ENCODE assay signal across 15 cellular contexts in the genomic region with DNA sequence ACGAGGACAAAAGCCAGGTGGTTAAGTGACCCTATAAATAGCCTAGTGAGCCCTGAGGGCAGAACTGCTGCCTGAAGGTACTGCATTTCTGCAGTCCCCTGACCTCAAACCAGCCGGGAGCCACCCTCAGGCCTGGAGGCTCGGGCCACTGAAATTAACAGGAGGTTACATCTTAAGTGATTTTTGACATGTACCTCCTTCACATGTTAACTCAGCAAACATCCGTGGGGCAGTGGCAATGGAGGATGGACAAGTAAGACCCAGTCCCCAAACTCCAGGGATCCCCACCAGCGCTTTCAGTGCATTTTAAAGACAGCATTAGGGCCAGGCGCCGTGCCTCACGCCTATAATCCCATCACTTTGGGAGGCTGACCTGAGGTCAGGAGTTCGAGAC. TPM values are rescaled to one million over a fixed set of nuclear protein-coding genes. Genes with fewer than 3 reads are reported as not detected.
DNase-seq lines count a peak whose midpoint lies in the region; ATAC-seq and TF ChIP-seq lines count a peak whose summit lies in the region.
"Had no signal": no experiment of that assay in that cellular context is flagged by ENCODE, and none has a peak within 500 bp of the region (broad histone marks: within the 10 kb centered on the region; RNA-seq: fewer than 3 reads in every experiment).

No MANE protein-coding gene starts in this region.

- 76% methylated on average over 9 of the region's 9 CpGs for WGBS in heart right ventricle, 2 donors

- peak; percentile 20 for DNase-seq in BE2C
- DNase-seq in CD4-positive, CD25-positive, alpha-beta regulatory T cell, result no peak
- no peak for DNase-seq in activated CD4-positive, alpha-beta memory T cell treated with anti-CD3 and anti-CD28 coated beads, Interleukin-2, amount 10 ng/mL, durations not matched to agents 7 days and 5 days
- peak in 1 of 2 donors; percentile 45 for DNase-seq in heart right ventricle
- DNase-seq in retina, result no peak
- DNase-seq: colonic mucosa, DMS53, mesenchymal stem cell, NCI-H2029, NCI-H524, PC-3 had no signal

- H3K4me1 Mint-ChIP-seq in CD4-positive, CD25-positive, alpha-beta regulatory T cell, result peaks cover 4 to 64% (median 28%) of the 10 kb centered on the region in 4 donors
- H3K4me1 Mint-ChIP-seq in activated CD4-positive, alpha-beta memory T cell treated with anti-CD3 and anti-CD28 coated beads, Interleukin-2, amount 10 ng/mL, durations not matched to agents 7 days and 5 days, result peaks cover 79% of the 10 kb centered on the region

- H3K36me3 Mint-ChIP-seq in CD4-positive, CD25-positive, alpha-beta regulatory T cell, result peaks cover 4% of the 10 kb centered on the region
- H3K36me3 Mint-ChIP-seq in activated CD4-positive, alpha-beta memory T cell treated with anti-CD3 and anti-CD28 coated beads, Interleukin-2, amount 10 ng/mL, durations not matched to agents 7 days and 5 days (ENCODE audit: low read depth), result peaks cover 74% of the 10 kb centered on the region

- no peaks in the 10 kb centered on the region for H3K9me3 Mint-ChIP-seq in CD4-positive, CD25-positive, alpha-beta regulatory T cell
- no peaks in the 10 kb centered on the region for H3K9me3 Mint-ChIP-seq in activated CD4-positive, alpha-beta memory T cell treated with anti-CD3 and anti-CD28 coated beads, Interleukin-2, amount 10 ng/mL, durations not matched to agents 7 days and 5 days

- H3K4me1 ChIP-seq in BE2C (no peaks in the 10 kb centered on the region; the same call in 1 of the 2 replicates), heart right ventricle (peaks cover 0 to 62% (median 9%) of the 10 kb centered on the region in 9 donors)
- peaks cover 30% of the 10 kb centered on the region for H3K4me1 ChIP-seq in CD4-positive, CD25-positive, alpha-beta regulatory T cell (ENCODE audit: control insufficient read depth, insufficient read depth, low read length, poor library complexity, severe bottlenecking)
- H3K4me1 ChIP-seq: colonic mucosa, right lobe of liver had no signal

- peak overlapping the region in 2 of 3 donors; percentile 92 to 93 for H3K27ac Mint-ChIP-seq in CD4-positive, CD25-positive, alpha-beta regulatory T cell
- H3K27ac Mint-ChIP-seq in activated CD4-positive, alpha-beta memory T cell treated with anti-CD3 and anti-CD28 coated beads, Interleukin-2, amount 10 ng/mL, durations not matched to agents 7 days and 5 days, result peak overlapping the region; percentile 99

- H3K27me3 Mint-ChIP-seq in CD4-positive, CD25-positive, alpha-beta regulatory T cell, result no peaks in the 10 kb centered on the region
- no peaks in the 10 kb centered on the region for H3K27me3 Mint-ChIP-seq in activated CD4-positive, alpha-beta memory T cell treated with anti-CD3 and anti-CD28 coated beads, Interleukin-2, amount 10 ng/mL, durations not matched to agents 7 days and 5 days

- H3K27me3 ChIP-seq in BE2C (no peaks in the 10 kb centered on the region), heart right ventricle (no peaks in the 10 kb centered on the region)
- no peaks in the 10 kb centered on the region for H3K27me3 ChIP-seq in CD4-positive, CD25-positive, alpha-beta regulatory T cell (ENCODE audit: control insufficient read depth, insufficient read depth, low read length)
- H3K27me3 ChIP-seq: colonic mucosa, right lobe of liver had no signal

- H3K4me3 ChIP-seq in BE2C (ENCODE audit: low read depth, low read length) (no peak overlapping the region), heart right ventricle (no peak overlapping the region)
- no peak overlapping the region for H3K4me3 ChIP-seq in CD4-positive, CD25-positive, alpha-beta regulatory T cell (ENCODE audit: low read depth, low read length)
- H3K4me3 ChIP-seq: colonic mucosa, right lobe of liver had no signal

- H3K36me3 ChIP-seq in BE2C (no peaks in the 10 kb centered on the region), heart right ventricle (peaks cover 0 to 27% (median 0%) of the 10 kb centered on the region in 9 donors)
- peaks cover 51% of the 10 kb centered on the region for H3K36me3 ChIP-seq in CD4-positive, CD25-positive, alpha-beta regulatory T cell (ENCODE audit: control insufficient read depth, insufficient read depth, low read length)
- H3K36me3 ChIP-seq: colonic mucosa, right lobe of liver had no signal

- H3K4me3 Mint-ChIP-seq in CD4-positive, CD25-positive, alpha-beta regulatory T cell, result peak overlapping the region in 1 of 4 donors; percentile 56
- H3K4me3 Mint-ChIP-seq in activated CD4-positive, alpha-beta memory T cell treated with anti-CD3 and anti-CD28 coated beads, Interleukin-2, amount 10 ng/mL, durations not matched to agents 7 days and 5 days, result peak overlapping the region; percentile 57

- no peak for ATAC-seq in CD4-positive, CD25-positive, alpha-beta regulatory T cell (ENCODE audit: low read depth in 2 of 2)
- ATAC-seq in heart right ventricle (peak in 7 of 8 donors; percentile 28 to 72 (median 50)), GM19035 (IDR thresholded peaks at IDR 0.05; ENCODE audit: unreplicated experiment) (no peak), GM18519 (IDR thresholded peaks at IDR 0.05; ENCODE audit: low FRiP score, unreplicated experiment) (no peak)
- ATAC-seq: PC-3 had no signal

- TF ChIP-seq CTCF in BE2C (IDR thresholded peaks at IDR 0.05; ENCODE audit: low read depth, low read length) (no peak), heart right ventricle (IDR thresholded peaks at IDR 0.05) (no peak)

- POLR2A ChIA-PET in activated CD4-positive, alpha-beta memory T cell treated with anti-CD3 and anti-CD28 coated beads, Interleukin-2, amount 10 ng/mL, durations not matched to agents 7 days and 5 days (lab: Charles Lee), result interaction anchor here (1.0 to 3.9 kb wide), 4 partner anchors 8 to 34 kb away, joined by 6 to 59 read pairs (median 28); a partner anchor contains a TSS

- H3K27ac ChIP-seq in CD4-positive, CD25-positive, alpha-beta regulatory T cell (ENCODE audit: insufficient read depth, low read length, poor library complexity, severe bottlenecking), result peak overlapping the region; percentile 6
- H3K27ac ChIP-seq in heart right ventricle, result peak overlapping the region in 2 of 10 donors; percentile 31 to 80
- H3K27ac ChIP-seq: colonic mucosa, right lobe of liver had no signal

- no peaks in the 10 kb centered on the region for H3K9me3 ChIP-seq in BE2C
- H3K9me3 ChIP-seq in CD4-positive, CD25-positive, alpha-beta regulatory T cell (ENCODE audit: control insufficient read depth in 2 of 2, low read length in 2 of 2), result no peaks in the 10 kb centered on the region
- no peaks in the 10 kb centered on the region for H3K9me3 ChIP-seq in heart right ventricle
- H3K9me3 ChIP-seq: colonic mucosa, right lobe of liver had no signal

- intact Hi-C loops in heart right ventricle (cut with DNase I), result loop anchor here in 6 of 10 donors (5.0 to 10.0 kb wide), 5 partner anchors 46 to 526 kb away; no protein-coding TSS in a partner anchor

- CTCF ChIA-PET in activated CD4-positive, alpha-beta memory T cell treated with anti-CD3 and anti-CD28 coated beads, Interleukin-2, amount 10 ng/mL, durations not matched to agents 7 days and 5 days (lab: Charles Lee), result interaction anchor here (1.8 kb wide), 1 partner anchor 47 kb away, joined by 16 read pairs; no protein-coding TSS in a partner anchor

RNA-seq across cellular contexts. Expression of a gene that starts 26.2 kb away (rescaled TPM):
- 7.2 TPM for polyA plus RNA-seq in BE2C (2012; ENCODE audit: insufficient read depth, insufficient read length, low read depth)
- total RNA-seq in CD4-positive, CD25-positive, alpha-beta regulatory T cell, result 169 TPM
- polyA plus RNA-seq in CD4-positive, CD25-positive, alpha-beta regulatory T cell, result 10 to 100 TPM; 41.3 to 69.2 (median 45.7) TPM
- total RNA-seq in activated CD4-positive, alpha-beta memory T cell treated with anti-CD3 and anti-CD28 coated beads, Interleukin-2, amount 10 ng/mL, durations not matched to agents 7 days and 5 days, result 100 to 1,000 TPM; 181 to 187 TPM
- total RNA-seq in heart right ventricle, result 10 to 100 TPM in 1 of 10 donors, 1 to 10 TPM in 8, not detected in 1; 1.3 to 10.4 (median 2.9) TPM
- polyA plus RNA-seq in heart right ventricle, result 1 to 10 TPM; 2.4 to 7.8 TPM
- total RNA-seq: PC-3, temporal lobe had no signal

RNA-seq across cellular contexts. Expression of a gene that starts 49.8 kb away (rescaled TPM):
- polyA plus RNA-seq in BE2C (2012; ENCODE audit: insufficient read depth, insufficient read length, low read depth), result 387 TPM
- 5.4 TPM for total RNA-seq in CD4-positive, CD25-positive, alpha-beta regulatory T cell
- 10 to 100 TPM; 19.2 to 31.0 (median 27.2) TPM for polyA plus RNA-seq in CD4-positive, CD25-positive, alpha-beta regulatory T cell
- 10 to 100 TPM; 12.4 to 13.9 TPM for total RNA-seq in activated CD4-positive, alpha-beta memory T cell treated with anti-CD3 and anti-CD28 coated beads, Interleukin-2, amount 10 ng/mL, durations not matched to agents 7 days and 5 days
- total RNA-seq in heart right ventricle, result 100 to 1,000 TPM in 5 of 10 donors, 10 to 100 TPM in 5; 82.6 to 118 (median 98.7) TPM
- 100 to 1,000 TPM in 1 of 2 donors, 10 to 100 TPM in 1; 52.2 to 159 TPM for polyA plus RNA-seq in heart right ventricle

Comparison
In these comparisons a context has a peak if more than half of its experiments do, and no peak if none do; other contexts are left out.
1. ATAC-seq: peak in heart right ventricle (7 of 8); none in CD4-positive, CD25-positive, alpha-beta regulatory T cell (0 of 2), GM19035 (single experiment) and GM18519 (single experiment).
2. RNA of a gene that starts 26.2 kb away (total RNA-seq): 181 to 187 TPM in activated CD4-positive, alpha-beta memory T cell treated with anti-CD3 and anti-CD28 coated beads, Interleukin-2, amount 10 ng/mL, durations not matched to agents 7 days and 5 days and 169 TPM in CD4-positive, CD25-positive, alpha-beta regulatory T cell (single experiment); 1.3 to 10.4 TPM in heart right ventricle; every median in the first group is over 10 times any median in the second.
3. RNA of a gene that starts 49.8 kb away (total RNA-seq): 82.6 to 118 TPM in heart right ventricle; 12.4 to 13.9 TPM in activated CD4-positive, alpha-beta memory T cell treated with anti-CD3 and anti-CD28 coated beads, Interleukin-2, amount 10 ng/mL, durations not matched to agents 7 days and 5 days and 5.4 TPM in CD4-positive, CD25-positive, alpha-beta regulatory T cell (single experiment); every median in the first group is over 4 times any median in the second.